25 cellular contexts compared by ENCODE assay signal in the genomic region with DNA sequence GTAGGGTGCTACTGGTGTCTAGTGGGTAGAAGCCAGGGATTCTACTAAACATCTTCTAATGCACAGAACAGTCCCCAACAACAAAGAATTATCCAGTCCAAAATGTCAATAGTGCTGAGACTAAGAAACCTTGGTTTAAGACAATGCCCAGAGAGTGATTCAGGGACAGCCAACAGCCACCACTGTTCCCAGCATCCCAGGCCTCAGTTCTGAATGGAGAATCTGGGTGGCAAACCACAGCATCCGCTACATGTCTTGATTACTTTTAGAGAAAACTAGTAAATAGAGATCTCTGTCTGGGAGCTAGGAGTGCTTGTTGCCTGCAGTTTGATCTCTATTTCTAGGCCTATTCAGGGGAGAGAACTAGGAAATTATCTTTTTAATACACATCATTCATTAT. TPM values are rescaled to one million over a fixed set of nuclear protein-coding genes. Genes with fewer than 3 reads are reported as not detected.
DNase-seq lines count a peak whose midpoint lies in the region; ATAC-seq, FAIRE-seq and TF ChIP-seq lines count a peak whose summit lies in the region.
"Had no signal": no experiment of that assay in that cellular context is flagged by ENCODE, and none has a peak within 500 bp of the region (broad histone marks: within the 10 kb centered on the region; RNA-seq: fewer than 3 reads in every experiment).

No MANE protein-coding gene starts in this region.

- no peaks in the 10 kb centered on the region for H3K9me2 ChIP-seq in Loucy (replicated peaks; ENCODE audit: low read depth, low read length)

- H3K79me2 ChIP-seq in Loucy (ENCODE audit: insufficient read depth, low read length) = no peaks in the 10 kb centered on the region

- 0 out of 2 replicates have a peak, but pooled peaks cover 2% of the 10 kb centered on the region for H3F3A ChIP-seq in Loucy (ENCODE audit: low read depth)

- H3K27ac ChIP-seq in SJSA1 (peak overlapping the region; percentile 81), esophagus muscularis mucosa (replicated peaks in 1 of 4) (no peak overlapping the region)

- H3K27me3 ChIP-seq in Loucy (ENCODE audit: insufficient read depth, low read length, poor library complexity, severe bottlenecking) = no peaks in the 10 kb centered on the region
- H3K27me3 ChIP-seq in SJSA1 (replicated peaks) = no peaks in the 10 kb centered on the region
- H3K27me3 ChIP-seq in esophagus muscularis mucosa = no peaks in the 10 kb centered on the region
- no peaks in the 10 kb centered on the region for H3K27me3 ChIP-seq in BE2C

- H3K4me2 ChIP-seq in Loucy (ENCODE audit: low read depth, low read length, poor library complexity, severe bottlenecking) = peak overlapping the region; percentile 35

- peak overlapping the region; percentile 4 for H3K9ac ChIP-seq in Loucy (ENCODE audit: low read depth, low read length, poor library complexity, severe bottlenecking)

- TF ChIP-seq CTCF in Loucy (conservative IDR thresholded peaks at IDR 0.05; ENCODE audit: low read length) (no peak), esophagus muscularis mucosa (IDR thresholded peaks at IDR 0.05) (no peak), BE2C (IDR thresholded peaks at IDR 0.05; ENCODE audit: low read depth, low read length) (no peak)

- no peak for TF ChIP-seq POLR2A in esophagus muscularis mucosa (IDR thresholded peaks at IDR 0.05; ENCODE audit: low read depth)

- H3K4me1 ChIP-seq in Loucy (ENCODE audit: insufficient read depth, low read length, poor library complexity, severe bottlenecking) = peaks cover 43% of the 10 kb centered on the region
- peaks cover 43% of the 10 kb centered on the region for H3K4me1 ChIP-seq in SJSA1 (replicated peaks)
- H3K4me1 ChIP-seq in esophagus muscularis mucosa = peaks cover 0 to 11% (median 7%) of the 10 kb centered on the region in 4 donors
- no peaks in the 10 kb centered on the region for H3K4me1 ChIP-seq in BE2C

- H3K4me3 Mint-ChIP-seq in activated T-helper 17 cell treated with anti-CD3 and anti-CD28 coated beads, Interleukin-2, amount 50 U/mL, for 72 hours = no peak overlapping the region
- H3K4me3 Mint-ChIP-seq: CD14-positive monocyte; CD4-positive, alpha-beta memory T cell; CD4-positive, CD25-positive, alpha-beta regulatory T cell; CD8-positive, alpha-beta memory T cell had no signal

- no peak overlapping the region for H3K27ac Mint-ChIP-seq in activated T-helper 17 cell treated with anti-CD3 and anti-CD28 coated beads, Interleukin-2, amount 50 U/mL, for 72 hours
- H3K27ac Mint-ChIP-seq: CD14-positive monocyte; CD4-positive, CD25-positive, alpha-beta regulatory T cell; CD8-positive, alpha-beta memory T cell had no signal

- peak overlapping the region; percentile 50; the same call in 1 of the 2 replicates for H2AFZ ChIP-seq in Loucy (ENCODE audit: low read length)

- no peaks in the 10 kb centered on the region for H3K27me3 Mint-ChIP-seq in activated T-helper 17 cell treated with anti-CD3 and anti-CD28 coated beads, Interleukin-2, amount 50 U/mL, for 72 hours

- H3K9me3 ChIP-seq in Loucy (ENCODE audit: insufficient read depth, low read depth, low read length) (no peaks in the 10 kb centered on the region), SJSA1 (replicated peaks) (no peaks in the 10 kb centered on the region), esophagus muscularis mucosa (no peaks in the 10 kb centered on the region), BE2C (no peaks in the 10 kb centered on the region)

- H4K20me1 ChIP-seq in Loucy (ENCODE audit: insufficient read depth, low read length, poor library complexity, severe bottlenecking) = no peaks in the 10 kb centered on the region

- no peaks in the 10 kb centered on the region for H3K36me3 Mint-ChIP-seq in activated T-helper 17 cell treated with anti-CD3 and anti-CD28 coated beads, Interleukin-2, amount 50 U/mL, for 72 hours (ENCODE audit: low read depth)
- H3K36me3 Mint-ChIP-seq: CD14-positive monocyte; CD4-positive, alpha-beta memory T cell; CD4-positive, CD25-positive, alpha-beta regulatory T cell; CD8-positive, alpha-beta memory T cell had no signal

- intact Hi-C loops in esophagus muscularis mucosa (cut with DNase I) = no loop called here

- WGBS in esophagus muscularis mucosa = 94% methylated on average over 1 of the region's 1 CpG

- no peaks in the 10 kb centered on the region for H3K36me3 ChIP-seq in Loucy (ENCODE audit: insufficient read depth, low read length)
- no peaks in the 10 kb centered on the region for H3K36me3 ChIP-seq in SJSA1
- H3K36me3 ChIP-seq in esophagus muscularis mucosa = no peaks in the 10 kb centered on the region
- H3K36me3 ChIP-seq in BE2C = no peaks in the 10 kb centered on the region

- no peak for TF ChIP-seq EP300 in esophagus muscularis mucosa (IDR thresholded peaks at IDR 0.05)

- no peak for DNase-seq in HTR-8/SVneo (ENCODE audit: insufficient read length, low spot score)
- peak; percentile 80 to 85 for DNase-seq in SJSA1 (ENCODE audit: low read depth in 1 of 2, low spot score in 2 of 2)
- peak; percentile 42 for DNase-seq in esophagus muscularis mucosa (ENCODE audit: extremely low spot score)
- no peak for DNase-seq in foreskin melanocyte
- DNase-seq in BE2C = no peak
- DNase-seq: 8988T; ACHN; C1 segment of cervical spinal cord; CD4-positive, alpha-beta memory T cell; CD4-positive, CD25-positive, alpha-beta regulatory T cell; CD8-positive, alpha-beta memory T cell; COR-L47; DMS 273 treated with DMSO at 0.1 percent for 48 hours; DMS153; DMS53; DMS79; DND-41; EL had no signal

- no peak overlapping the region for H3K4me3 ChIP-seq in Loucy (ENCODE audit: low read length, poor library complexity, severe bottlenecking)
- H3K4me3 ChIP-seq in SJSA1 = no peak overlapping the region
- H3K4me3 ChIP-seq in esophagus muscularis mucosa = no peak overlapping the region
- H3K4me3 ChIP-seq in BE2C (ENCODE audit: low read depth, low read length) = no peak overlapping the region
- H3K4me3 ChIP-seq: GM12878 had no signal

- no peaks in the 10 kb centered on the region for H3K4me1 Mint-ChIP-seq in activated T-helper 17 cell treated with anti-CD3 and anti-CD28 coated beads, Interleukin-2, amount 50 U/mL, for 72 hours
- H3K4me1 Mint-ChIP-seq: CD4-positive, alpha-beta memory T cell; CD4-positive, CD25-positive, alpha-beta regulatory T cell; CD8-positive, alpha-beta memory T cell had no signal

- no peak for ATAC-seq in HG03378 (IDR thresholded peaks at IDR 0.05; ENCODE audit: unreplicated experiment)
- no peak for ATAC-seq in activated T-helper 17 cell treated with anti-CD3 and anti-CD28 coated beads, Interleukin-2, amount 50 U/mL, for 72 hours (replicated peaks)
- ATAC-seq: GM12878 had no signal

- H3K9me3 Mint-ChIP-seq in activated T-helper 17 cell treated with anti-CD3 and anti-CD28 coated beads, Interleukin-2, amount 50 U/mL, for 72 hours = no peaks in the 10 kb centered on the region
- H3K9me3 Mint-ChIP-seq: CD4-positive, alpha-beta memory T cell; CD4-positive, CD25-positive, alpha-beta regulatory T cell; CD8-positive, alpha-beta memory T cell had no signal

- FAIRE-seq in HTR-8/SVneo (lab: Jason Lieb, UNC) = peak; percentile 58
- FAIRE-seq: A204.1, GM12878, GM18507 had no signal

RNA-seq across cellular contexts. Expression of a gene that starts 20.9 kb away (rescaled TPM):
- total RNA-seq in SJSA1 (2014; rRNA removed; shearing (Covaris generic)) = 5.6 and 9.6 TPM in 2 replicates
- 10 to 100 TPM; 14.5 to 22.1 (median 17.4) TPM for total RNA-seq in esophagus muscularis mucosa
- 9.6 TPM for polyA plus RNA-seq in BE2C (2012; ENCODE audit: insufficient read depth, insufficient read length, low read depth)
- total RNA-seq in activated T-helper 17 cell treated with anti-CD3 and anti-CD28 coated beads, Interleukin-2, amount 50 U/mL, for 72 hours = 1 to 10 TPM; 5.6 to 6.4 TPM

RNA-seq across cellular contexts. Expression of a gene that starts 40.8 kb away (rescaled TPM):
- total RNA-seq in SJSA1 (2014; rRNA removed; shearing (Covaris generic)) = 94.6 and 104 TPM in 2 replicates
- 10 to 100 TPM; 12.0 to 47.1 (median 18.5) TPM for total RNA-seq in esophagus muscularis mucosa
- 0.65 TPM for polyA plus RNA-seq in BE2C (2012; ENCODE audit: insufficient read depth, insufficient read length, low read depth)
- 1 to 10 TPM; 1.1 to 1.4 TPM for total RNA-seq in activated T-helper 17 cell treated with anti-CD3 and anti-CD28 coated beads, Interleukin-2, amount 50 U/mL, for 72 hours
- total RNA-seq: CD4-positive, alpha-beta memory T cell; GM12878 had no signal
- polyA plus RNA-seq: CD14-positive monocyte; CD4-positive, alpha-beta memory T cell had no signal

Comparison
In these comparisons a context has a peak if more than half of its experiments do, and no peak if none do; other contexts are left out.
1. DNase-seq: peak in SJSA1 (2 of 2) and esophagus muscularis mucosa (single experiment); none in HTR-8/SVneo (single experiment), foreskin melanocyte (single experiment) and BE2C (single experiment).
2. RNA of a gene that starts 40.8 kb away (total RNA-seq): 94.6 to 104 TPM in SJSA1 and 12.0 to 47.1 TPM in esophagus muscularis mucosa; 1.1 to 1.4 TPM in activated T-helper 17 cell treated with anti-CD3 and anti-CD28 coated beads, Interleukin-2, amount 50 U/mL, for 72 hours; every median in the first group is over 4 times any median in the second.